In genomic region chr11:63510360-63511130, GRCh38 we compare ENCODE assay signal across 1 cellular context.
A peak's percentile ranks its signal among the peaks of the same experiment; 100 is the strongest.
TF ChIP-seq lines count a peak whose summit lies in the region.

No MANE protein-coding gene starts in this region.

TF ChIP-seq in HepG2, 621 proteins besides CTCF, POLR2A, EP300 and RAD21:
- TF ChIP-seq ZSCAN9 (CRISPR knock-in tag; IDR thresholded peaks at IDR 0.05; ENCODE audit: borderline replicate concordance) (no peak), TFAP4 (IDR thresholded peaks at IDR 0.05; ENCODE audit: borderline replicate concordance, low read depth) (peak; percentile 58; the same call in 1 of the 2 replicates)
